16 cellular contexts compared by ENCODE assay signal in the genomic region with DNA sequence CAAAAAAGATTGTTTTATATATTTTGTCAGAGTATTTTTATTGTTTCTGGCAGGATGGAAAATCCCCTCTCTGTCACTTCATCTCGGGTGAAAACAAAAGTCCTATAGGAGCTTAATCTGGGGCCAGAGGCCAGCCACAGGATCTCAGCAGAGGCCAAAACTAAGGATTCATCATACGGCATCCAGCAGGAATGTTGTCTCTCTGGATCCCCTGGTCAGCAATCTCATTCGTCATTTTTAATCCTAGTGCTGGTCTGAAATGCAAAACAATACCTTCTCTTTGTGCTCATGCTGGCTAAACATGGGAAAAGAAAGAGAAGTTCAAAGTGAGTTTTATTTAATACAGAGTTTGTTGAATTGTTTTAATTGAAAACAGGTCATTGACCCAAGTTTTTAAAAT.
"Had no signal": no experiment of that assay in that cellular context is flagged by ENCODE, and none has a peak within 500 bp of the region (broad histone marks: within the 10 kb centered on the region; RNA-seq: fewer than 3 reads in every experiment).

No MANE protein-coding gene starts in this region.

- H3K27ac Mint-ChIP-seq: activated B cell treated with CpG ODN at 0.5 μM for 24 hours; activated CD4-positive, alpha-beta T cell treated with anti-CD3 and anti-CD28 coated beads, Interleukin-2, amount 10 ng/mL, durations not matched to agents 24 days and 14 days; activated naive CD4-positive, alpha-beta T cell treated with anti-CD3 and anti-CD28 coated beads for 36 hours; memory B cell; natural killer cell treated with Interleukin-12 subunit alpha and Interleukin-12 subunit beta and Interleukin-15 and Interleukin-18, amount 100 ng/mL, for 72 hours; T-helper 17 cell had no signal

- FAIRE-seq: islet of Langerhans, TTC549 had no signal

- H3K4me1 Mint-ChIP-seq: activated B cell treated with CpG ODN at 0.5 μM for 24 hours; activated CD4-positive, alpha-beta T cell treated with anti-CD3 and anti-CD28 coated beads, Interleukin-2, amount 10 ng/mL, durations not matched to agents 24 days and 14 days; T-helper 17 cell had no signal

- H3K36me3 Mint-ChIP-seq: memory B cell; natural killer cell treated with Interleukin-12 subunit alpha and Interleukin-12 subunit beta and Interleukin-15 and Interleukin-18, amount 100 ng/mL, for 72 hours had no signal

- DNase-seq: activated B cell treated with CpG ODN at 0.5 μM for 24 hours; activated CD4-positive, alpha-beta T cell treated with anti-CD3 and anti-CD28 coated beads, Interleukin-2, amount 10 ng/mL, durations not matched to agents 24 days and 14 days; activated naive CD4-positive, alpha-beta T cell treated with anti-CD3 and anti-CD28 coated beads for 36 hours; dermis blood vessel endothelial cell; foreskin fibroblast; left lung; psoas muscle; stimulated activated CD4-positive, alpha-beta T cell treated with anti-CD3 and anti-CD28 coated beads, Interleukin-12 subunit alpha, Interleukin-12 subunit beta, amount 100 ng/mL, for 4 hours; stimulated activated naive CD4-positive, alpha-beta T cell; T-helper 17 cell; upper lobe of left lung had no signal

- ATAC-seq: left lung; natural killer cell treated with Interleukin-12 subunit alpha and Interleukin-12 subunit beta and Interleukin-15 and Interleukin-18, amount 100 ng/mL, for 72 hours; psoas muscle; sciatic nerve; T-helper 17 cell had no signal

- H3K27me3 Mint-ChIP-seq: activated CD4-positive, alpha-beta T cell treated with anti-CD3 and anti-CD28 coated beads, Interleukin-2, amount 10 ng/mL, durations not matched to agents 24 days and 14 days; natural killer cell treated with Interleukin-12 subunit alpha and Interleukin-12 subunit beta and Interleukin-15 and Interleukin-18, amount 100 ng/mL, for 72 hours; T-helper 17 cell had no signal

- H3K4me3 Mint-ChIP-seq: activated B cell treated with CpG ODN at 0.5 μM for 24 hours; activated CD4-positive, alpha-beta T cell treated with anti-CD3 and anti-CD28 coated beads, Interleukin-2, amount 10 ng/mL, durations not matched to agents 24 days and 14 days; activated naive CD4-positive, alpha-beta T cell treated with anti-CD3 and anti-CD28 coated beads for 36 hours; memory B cell; natural killer cell treated with Interleukin-12 subunit alpha and Interleukin-12 subunit beta and Interleukin-15 and Interleukin-18, amount 100 ng/mL, for 72 hours; T-helper 17 cell had no signal
